In the genomic region with DNA sequence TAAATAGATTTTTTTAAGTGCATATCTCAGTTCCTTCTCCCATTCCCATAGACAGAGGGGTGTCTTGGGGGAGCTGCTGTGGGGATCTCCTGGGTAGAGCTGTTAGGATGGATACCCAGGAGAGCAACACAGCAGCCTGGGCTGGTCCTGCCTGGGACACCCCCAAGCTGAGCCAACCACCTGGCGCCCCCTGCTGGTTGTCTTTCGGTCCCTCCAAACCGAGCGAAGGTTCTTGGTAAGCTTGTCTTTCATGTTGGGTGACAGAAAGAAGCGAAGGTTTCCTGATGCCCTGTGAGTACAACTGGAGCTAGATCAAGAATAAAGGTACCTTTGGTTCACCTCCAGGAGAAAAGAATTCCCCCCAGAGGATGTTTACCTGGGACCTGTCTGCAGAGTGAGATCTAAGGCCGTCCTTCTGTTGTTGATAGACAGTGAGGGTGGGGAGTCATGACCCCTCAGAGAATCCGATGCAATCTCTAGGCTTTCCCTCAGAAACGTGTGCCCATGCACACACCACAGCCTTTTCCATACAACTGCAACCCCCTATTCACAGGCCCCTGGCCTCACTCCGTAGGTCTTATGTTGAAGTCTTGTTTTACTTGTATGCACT, we compare ENCODE assay signal across 8 cellular contexts. TPM values are rescaled to one million over a fixed set of nuclear protein-coding genes. Genes with fewer than 3 reads are reported as not detected.
A peak's percentile ranks its signal among the peaks of the same experiment; 100 is the strongest.
DNase-seq lines count a peak whose midpoint lies in the region; ATAC-seq and TF ChIP-seq lines count a peak whose summit lies in the region.

No MANE protein-coding gene starts in this region.

- CTCF ChIA-PET in PC-9 (lab: Charles Lee): interaction anchor here (0.6 to 1.1 kb wide), 6 partner anchors 44 to 468 kb away, joined by 3 to 5 read pairs (median 3); no protein-coding TSS in a partner anchor

- H2AFZ ChIP-seq in PC-9: no peak overlapping the region

- POLR2A ChIA-PET in PC-9 (lab: Charles Lee; ENCODE audit: unreplicated experiment): no interaction called here

- 0 out of 2 replicates have a peak, but pooled peaks cover 2% of the 10 kb centered on the region for H3K79me2 ChIP-seq in PC-9 (ENCODE audit: low read depth)

- H3K27me3 ChIP-seq in PC-9 (ENCODE audit: insufficient read depth, low read depth): no peaks in the 10 kb centered on the region
- no peaks in the 10 kb centered on the region for H3K27me3 ChIP-seq in thoracic aorta (replicated peaks; ENCODE audit: insufficient read depth)

- BruUV-seq in PC-9 (replicated peaks; lab: Mats Ljungman, UMichigan): no TSS peak

- TF ChIP-seq CTCF in PC-9 (conservative IDR thresholded peaks at IDR 0.05) (peak; percentile 87), omental fat pad (IDR thresholded peaks at IDR 0.05) (peak in 1 of 3 donors; percentile 56), thoracic aorta (IDR thresholded peaks at IDR 0.05) (peak; percentile 80)

- ATAC-seq in HG03432 (IDR thresholded peaks at IDR 0.05; ENCODE audit: unreplicated experiment) (peak; percentile 74), omental fat pad (ENCODE audit: low FRiP score) (peak; percentile 64), thoracic aorta (ENCODE audit: insufficient number of reproducible peaks, low FRiP score, low read depth) (no peak)

- no peaks in the 10 kb centered on the region for H4K20me1 ChIP-seq in PC-9 (ENCODE audit: insufficient read depth)

- H3K36me3 ChIP-seq in PC-9 (ENCODE audit: low read depth) (0 out of 2 replicates have a peak, but pooled peaks cover 8% of the 10 kb centered on the region), thoracic aorta (peaks cover 41% of the 10 kb centered on the region)

- H3K27ac ChIP-seq in PC-9 (no peak overlapping the region), thoracic aorta (no peak overlapping the region)

- no peak overlapping the region for H3K4me3 ChIP-seq in PC-9
- H3K4me3 ChIP-seq in thoracic aorta: no peak overlapping the region

- no peak overlapping the region for H3K4me2 ChIP-seq in PC-9

- H3K9me3 ChIP-seq in PC-9 (ENCODE audit: insufficient read depth, low read depth) (no peaks in the 10 kb centered on the region), thoracic aorta (no peaks in the 10 kb centered on the region)

- intact Hi-C loops in PC-9 (cut with micrococcal nuclease; ENCODE audit: unreplicated experiment): loop anchor here (1.0 to 10.0 kb wide), 2 partner anchors 118 to 209 kb away; no protein-coding TSS in a partner anchor

- peak; percentile 27 for DNase-seq in SIG-M5 treated with dmso at 0.1 percent for 504 hours (lab: John Stamatoyannopoulos, UW; ENCODE audit: unreplicated experiment)
- DNase-seq in SIG-M5 (lab: John Stamatoyannopoulos, UW): no peak
- peak; percentile 59 to 65 for DNase-seq in PC-9
- peak; percentile 92 to 93 for DNase-seq in activated T-cell treated with anti-CD3 and anti-CD28 coated beads, Interleukin-2, amount 50 U/mL, for 48 hours
- DNase-seq in fibroblast of peridontal ligament (ENCODE audit: extremely low read depth): peak; percentile 68
- DNase-seq in omental fat pad (ENCODE audit: low spot score): peak; percentile 71
- no peak for DNase-seq in thoracic aorta (ENCODE audit: low spot score)

- no peaks in the 10 kb centered on the region; the same call in 1 of the 2 replicates for H3F3A ChIP-seq in PC-9 (ENCODE audit: insufficient read depth, low read depth)

- no peaks in the 10 kb centered on the region for H3K9me2 ChIP-seq in PC-9 (ENCODE audit: insufficient read depth)

- H3K4me1 ChIP-seq in PC-9 (replicated peaks; ENCODE audit: insufficient read depth) (no peaks in the 10 kb centered on the region), thoracic aorta (ENCODE audit: control insufficient read depth in 1 of 2, low read depth in 2 of 2) (no peaks in the 10 kb centered on the region)

RNA-seq across cellular contexts. Expression of a gene that starts 50.8 kb away (rescaled TPM):
- total RNA-seq in PC-9 (2021): 22.5 and 25.0 TPM in 2 replicates
- total RNA-seq in omental fat pad: 10 to 100 TPM; 61.8 to 89.6 (median 76.3) TPM
- 10 to 100 TPM; 87.2 to 90.8 TPM for total RNA-seq in thoracic aorta

Comparison
In these comparisons a context has a peak if more than half of its experiments do, and no peak if none do; other contexts are left out.
1. DNase-seq: peak in SIG-M5 treated with dmso at 0.1 percent for 504 hours (single experiment), PC-9 (2 of 2), activated T-cell treated with anti-CD3 and anti-CD28 coated beads, Interleukin-2, amount 50 U/mL, for 48 hours (2 of 2), fibroblast of peridontal ligament (single experiment) and omental fat pad (single experiment); none in SIG-M5 (single experiment) and thoracic aorta (single experiment).